8 cellular contexts compared by ENCODE assay signal in genomic region chr15:40344631-40345120, GRCh38. TPM values are rescaled to one million over a fixed set of nuclear protein-coding genes. Genes with fewer than 3 reads are reported as not detected.
DNase-seq lines count a peak whose midpoint lies in the region; ATAC-seq and TF ChIP-seq lines count a peak whose summit lies in the region.

No MANE protein-coding gene starts in this region.

- no peak overlapping the region for H2AK5ac ChIP-seq in mesenchymal stem cell (ENCODE audit: low read length, severe bottlenecking)

- H3K9me3 Mint-ChIP-seq in activated CD4-positive, alpha-beta T cell treated with anti-CD3 and anti-CD28 coated beads, Interleukin-2, amount 10 ng/mL, durations not matched to agents 7 days and 5 days: no peaks in the 10 kb centered on the region
- no peaks in the 10 kb centered on the region for H3K9me3 Mint-ChIP-seq in stimulated activated naive B cell treated with anti-CD40 and anti-IgM and Interleukin-4, amounts not matched to agents 10 μg/mL and 1 μg/mL and 100 μg/mL, for 72 hours

- peaks cover 28% of the 10 kb centered on the region for H3K4me1 ChIP-seq in mesenchymal stem cell (ENCODE audit: control insufficient read depth, insufficient read depth, low read depth, low read length)

- no peak overlapping the region for H3K23ac ChIP-seq in mesenchymal stem cell (ENCODE audit: low read length in 2 of 2)

- no peak overlapping the region for H2BK5ac ChIP-seq in mesenchymal stem cell (ENCODE audit: low read depth, low read length, poor library complexity, severe bottlenecking)

- H2AFZ ChIP-seq in mesenchymal stem cell (ENCODE audit: low read depth, low read length): no peak overlapping the region

- TF ChIP-seq CTCF in AG09319 (IDR thresholded peaks at IDR 0.05; ENCODE audit: low read depth, low read length): peak; percentile 78

- H3K4me3 Mint-ChIP-seq in activated CD4-positive, alpha-beta T cell treated with anti-CD3 and anti-CD28 coated beads, Interleukin-2, amount 10 ng/mL, durations not matched to agents 7 days and 5 days: no peak overlapping the region
- H3K4me3 Mint-ChIP-seq in stimulated activated naive B cell treated with anti-CD40 and anti-IgM and Interleukin-4, amounts not matched to agents 10 μg/mL and 1 μg/mL and 100 μg/mL, for 72 hours: no peak overlapping the region

- no peaks in the 10 kb centered on the region for H3K79me1 ChIP-seq in mesenchymal stem cell (replicated peaks; ENCODE audit: low read length, poor library complexity, severe bottlenecking)

- peak overlapping the region; percentile 94 for H4K91ac ChIP-seq in mesenchymal stem cell (ENCODE audit: low read length)

- H2BK15ac ChIP-seq in mesenchymal stem cell (ENCODE audit: low read depth, poor library complexity, severe bottlenecking): peak overlapping the region; percentile 85

- peak; percentile 84 to 85 for ATAC-seq in stimulated activated naive B cell treated with anti-CD40 and anti-IgM and Interleukin-4, amounts not matched to agents 10 μg/mL and 1 μg/mL and 100 μg/mL, for 72 hours (replicated peaks)
- no peak for ATAC-seq in HG03565 (IDR thresholded peaks at IDR 0.05; ENCODE audit: unreplicated experiment)

- H3K36me3 ChIP-seq in mesenchymal stem cell (ENCODE audit: control insufficient read depth in 1 of 2, insufficient read depth in 2 of 2, low read depth in 1 of 2, low read length in 2 of 2): no peaks in the 10 kb centered on the region

- CTCF ChIA-PET in activated CD4-positive, alpha-beta T cell treated with anti-CD3 and anti-CD28 coated beads, Interleukin-2, amount 10 ng/mL, durations not matched to agents 7 days and 5 days (lab: Charles Lee): interaction anchor here (0.7 to 4.4 kb wide), 24 partner anchors 8 to 98 kb away, joined by 3 to 33 read pairs (median 4); partner anchors contain the start of gene PLCB2

- no peaks in the 10 kb centered on the region for H3K36me3 Mint-ChIP-seq in activated CD4-positive, alpha-beta T cell treated with anti-CD3 and anti-CD28 coated beads, Interleukin-2, amount 10 ng/mL, durations not matched to agents 7 days and 5 days (ENCODE audit: low read depth)
- no peaks in the 10 kb centered on the region for H3K36me3 Mint-ChIP-seq in stimulated activated naive B cell treated with anti-CD40 and anti-IgM and Interleukin-4, amounts not matched to agents 10 μg/mL and 1 μg/mL and 100 μg/mL, for 72 hours

- H3K27ac Mint-ChIP-seq in activated CD4-positive, alpha-beta T cell treated with anti-CD3 and anti-CD28 coated beads, Interleukin-2, amount 10 ng/mL, durations not matched to agents 7 days and 5 days: no peak overlapping the region
- no peak overlapping the region for H3K27ac Mint-ChIP-seq in stimulated activated naive B cell treated with anti-CD40 and anti-IgM and Interleukin-4, amounts not matched to agents 10 μg/mL and 1 μg/mL and 100 μg/mL, for 72 hours

- peak overlapping the region; percentile 81 to 95 for H3K18ac ChIP-seq in mesenchymal stem cell (ENCODE audit: low read depth in 1 of 2, low read length in 2 of 2)

- H3K27me3 Mint-ChIP-seq in activated CD4-positive, alpha-beta T cell treated with anti-CD3 and anti-CD28 coated beads, Interleukin-2, amount 10 ng/mL, durations not matched to agents 7 days and 5 days: no peaks in the 10 kb centered on the region
- no peaks in the 10 kb centered on the region for H3K27me3 Mint-ChIP-seq in stimulated activated naive B cell treated with anti-CD40 and anti-IgM and Interleukin-4, amounts not matched to agents 10 μg/mL and 1 μg/mL and 100 μg/mL, for 72 hours

- peak overlapping the region; percentile 54 to 84 for H3K4ac ChIP-seq in mesenchymal stem cell (ENCODE audit: low read depth in 1 of 2, low read length in 2 of 2)

- peak overlapping the region; percentile 85 to 86 for H2BK12ac ChIP-seq in mesenchymal stem cell (ENCODE audit: low read length in 2 of 2)

- H3K4me3 ChIP-seq in mesenchymal stem cell (ENCODE audit: insufficient read depth in 1 of 2, low read depth in 1 of 2, low read length in 2 of 2): no peak overlapping the region

- no peaks in the 10 kb centered on the region for H3K4me1 Mint-ChIP-seq in activated CD4-positive, alpha-beta T cell treated with anti-CD3 and anti-CD28 coated beads, Interleukin-2, amount 10 ng/mL, durations not matched to agents 7 days and 5 days
- peaks cover 5 to 7% of the 10 kb centered on the region in 2 donors for H3K4me1 Mint-ChIP-seq in stimulated activated naive B cell treated with anti-CD40 and anti-IgM and Interleukin-4, amounts not matched to agents 10 μg/mL and 1 μg/mL and 100 μg/mL, for 72 hours

- H2BK120ac ChIP-seq in mesenchymal stem cell (ENCODE audit: low read depth, low read length): peak overlapping the region; percentile 55

- no peaks in the 10 kb centered on the region for H3K9me3 ChIP-seq in mesenchymal stem cell (ENCODE audit: control insufficient read depth, low read length)

- H3K4me2 ChIP-seq in mesenchymal stem cell (ENCODE audit: low read length, poor library complexity, severe bottlenecking): no peak overlapping the region

- no peak overlapping the region for H3K9ac ChIP-seq in mesenchymal stem cell (ENCODE audit: low read length)

- no peak for DNase-seq in AG09319 (ENCODE audit: extremely low read depth, low read depth)
- peak; percentile 70 for DNase-seq in GM19240 (ENCODE audit: insufficient read length, low spot score)
- DNase-seq in NCI-H446 treated with DMSO at 0.1 percent for 48 hours (lab: John Stamatoyannopoulos, UW): peak; percentile 66
- peak; percentile 83 for DNase-seq in activated CD4-positive, alpha-beta T cell treated with anti-CD3 and anti-CD28 coated beads, Interleukin-2, amount 10 ng/mL, durations not matched to agents 7 days and 5 days
- peak; percentile 46 for DNase-seq in dedifferentiated amniotic fluid mesenchymal stem cell (ENCODE audit: extremely low spot score)
- DNase-seq in mesenchymal stem cell: peak; percentile 75
- DNase-seq in stimulated activated naive B cell treated with anti-CD40 and anti-IgM and Interleukin-4, amounts not matched to agents 10 μg/mL and 1 μg/mL and 100 μg/mL, for 72 hours: peak; percentile 55

- H3K14ac ChIP-seq in mesenchymal stem cell (ENCODE audit: low read length in 2 of 2): peak overlapping the region in 1 of 2 experiments; percentile 83

- H3K27ac ChIP-seq in mesenchymal stem cell (ENCODE audit: low read length, poor library complexity, severe bottlenecking): no peak overlapping the region

- no peaks in the 10 kb centered on the region for H3K27me3 ChIP-seq in mesenchymal stem cell (ENCODE audit: control insufficient read depth in 1 of 2, insufficient read depth in 1 of 2, low read length in 2 of 2)

- POLR2A ChIA-PET in activated CD4-positive, alpha-beta T cell treated with anti-CD3 and anti-CD28 coated beads, Interleukin-2, amount 10 ng/mL, durations not matched to agents 7 days and 5 days (lab: Charles Lee): no interaction called here

- peak overlapping the region; percentile 81 for H4K8ac ChIP-seq in mesenchymal stem cell (ENCODE audit: low read length)

- WGBS in mesenchymal stem cell: 64% methylated on average over 13 of the region's 15 CpGs

RNA-seq across cellular contexts. Expression of gene CCDC9B, which starts 3.9 kb away (rescaled TPM):
- total RNA-seq in activated CD4-positive, alpha-beta T cell treated with anti-CD3 and anti-CD28 coated beads, Interleukin-2, amount 10 ng/mL, durations not matched to agents 7 days and 5 days: 1 to 10 TPM in 1 of 2 experiments, under 1 TPM in 1; 0.81 to 1.0 TPM
- 34.5 TPM for polyA plus RNA-seq in mesenchymal stem cell (2013, experiment 1 of 2)
- polyA plus RNA-seq in mesenchymal stem cell (2013, experiment 2 of 2): 31.6 TPM

RNA-seq across cellular contexts. Expression of gene PHGR1, which starts 6.2 kb away (rescaled TPM):
- total RNA-seq in activated CD4-positive, alpha-beta T cell treated with anti-CD3 and anti-CD28 coated beads, Interleukin-2, amount 10 ng/mL, durations not matched to agents 7 days and 5 days: not detected
- not detected for polyA plus RNA-seq in mesenchymal stem cell (2013, experiment 1 of 2)
- not detected for polyA plus RNA-seq in mesenchymal stem cell (2013, experiment 2 of 2)

RNA-seq across cellular contexts. Expression of gene DISP2, which starts 13.3 kb away (rescaled TPM):
- 1 to 10 TPM in 1 of 2 experiments, under 1 TPM in 1; 0.60 to 1.4 TPM for total RNA-seq in activated CD4-positive, alpha-beta T cell treated with anti-CD3 and anti-CD28 coated beads, Interleukin-2, amount 10 ng/mL, durations not matched to agents 7 days and 5 days
- polyA plus RNA-seq in mesenchymal stem cell (2013, experiment 1 of 2): 0.44 TPM
- polyA plus RNA-seq in mesenchymal stem cell (2013, experiment 2 of 2): 0.49 TPM

RNA-seq across cellular contexts. Expression of gene INAFM2, which starts 21.2 kb away (rescaled TPM):
- total RNA-seq in activated CD4-positive, alpha-beta T cell treated with anti-CD3 and anti-CD28 coated beads, Interleukin-2, amount 10 ng/mL, durations not matched to agents 7 days and 5 days: 1 to 10 TPM; 6.6 to 8.5 TPM
- polyA plus RNA-seq in mesenchymal stem cell (2013, experiment 1 of 2): 75.5 TPM
- 80.9 TPM for polyA plus RNA-seq in mesenchymal stem cell (2013, experiment 2 of 2)

RNA-seq across cellular contexts. Expression of gene PLCB2, which starts 36.9 kb away (rescaled TPM):
- 100 to 1,000 TPM; 195 to 196 TPM for total RNA-seq in activated CD4-positive, alpha-beta T cell treated with anti-CD3 and anti-CD28 coated beads, Interleukin-2, amount 10 ng/mL, durations not matched to agents 7 days and 5 days
- polyA plus RNA-seq in mesenchymal stem cell (2013, experiment 1 of 2): 14.0 TPM
- 13.9 TPM for polyA plus RNA-seq in mesenchymal stem cell (2013, experiment 2 of 2)
